8 cellular contexts compared by ENCODE assay signal in genomic region chr10:51699145-51699474, GRCh38.
DNase-seq lines count a peak whose midpoint lies in the region; ATAC-seq and TF ChIP-seq lines count a peak whose summit lies in the region.

No MANE protein-coding gene starts in this region.

- H3K36me3 ChIP-seq in HAP-1 (replicated peaks) (0 out of 2 replicates have a peak, but pooled peaks cover 3% of the 10 kb centered on the region), muscle layer of colon (ENCODE audit: insufficient read depth, low read length) (no peaks in the 10 kb centered on the region)

- H3K9ac ChIP-seq in muscle layer of colon (ENCODE audit: low read length) = peak overlapping the region; percentile 75

- H3K27ac ChIP-seq in coronary artery = peak overlapping the region; percentile 87 to 90
- H3K27ac ChIP-seq in muscle layer of colon (ENCODE audit: low read depth, low read length) = peak overlapping the region; percentile 94

- no peak for TF ChIP-seq CTCF in coronary artery (IDR thresholded peaks at IDR 0.05)

- DNase-seq in HAP-1 (ENCODE audit: low spot score in 2 of 2) = peak in 1 of 2 experiments; percentile 6
- peak; percentile 79 for DNase-seq in NCI-H146 (lab: John Stamatoyannopoulos, UW)
- no peak for DNase-seq in coronary artery (ENCODE audit: low spot score)
- no peak for DNase-seq in midbrain (lab: John Stamatoyannopoulos, UW)
- DNase-seq in islet precursor cell = no peak
- DNase-seq in stimulated activated CD4-positive, alpha-beta T cell treated with anti-CD3 and anti-CD28 coated beads, Interleukin-4, amount 100 ng/mL, for 4 hours = no peak

- H3K4me1 ChIP-seq in HAP-1 (peaks cover 4% of the 10 kb centered on the region), muscle layer of colon (ENCODE audit: insufficient read depth, low read length) (peaks cover 32% of the 10 kb centered on the region)

- peak overlapping the region; percentile 58 for H3K4me3 ChIP-seq in HAP-1
- H3K4me3 ChIP-seq in coronary artery = peak overlapping the region; percentile 90
- H3K4me3 ChIP-seq in muscle layer of colon (ENCODE audit: low read depth in 1 of 2, low read length in 2 of 2) = peak overlapping the region; percentile 49 to 94

- H3K9me3 ChIP-seq in HAP-1 (peaks cover 3% of the 10 kb centered on the region; the same call in 1 of the 2 replicates), muscle layer of colon (ENCODE audit: low read length) (no peaks in the 10 kb centered on the region)

- peak; percentile 41 for ATAC-seq in GM18498 (IDR thresholded peaks at IDR 0.05; ENCODE audit: unreplicated experiment)

- H3K27me3 ChIP-seq in HAP-1 (ENCODE audit: low read depth) (0 out of 2 replicates have a peak, but pooled peaks cover 2% of the 10 kb centered on the region), muscle layer of colon (ENCODE audit: control insufficient read depth in 1 of 2, insufficient read depth in 2 of 2, low read length in 2 of 2) (no peaks in the 10 kb centered on the region)

- in situ Hi-C loops in HAP-1 (cut with MboI; ENCODE audit: low sequenced_read_pairs) = no loop called here
